In genomic region chr6:162934844-162935243, GRCh38 we compare ENCODE assay signal across 34 cellular contexts.
"Had no signal": no experiment of that assay in that cellular context is flagged by ENCODE, and none has a peak within 500 bp of the region (broad histone marks: within the 10 kb centered on the region; RNA-seq: fewer than 3 reads in every experiment).

No MANE protein-coding gene starts in this region.

- ATAC-seq: activated CD8-positive, alpha-beta T cell treated with anti-CD3 and anti-CD28 coated beads for 36 hours; activated naive CD4-positive, alpha-beta T cell treated with anti-CD3 and anti-CD28 coated beads, Interleukin-2, amount 50 U/mL, for 72 hours; activated T-cell treated with anti-CD3 and anti-CD28 coated beads, Interleukin-2, amount 50 U/mL, for 4 hours; activated T-cell treated with anti-CD3 and anti-CD28 coated beads, Interleukin-2, amount 50 U/mL, for 72 hours; activated T-helper 17 cell treated with anti-CD3 and anti-CD28 coated beads, Interleukin-2, amount 50 U/mL, for 72 hours had no signal

- H3K4me3 Mint-ChIP-seq: activated B cell treated with CpG ODN at 0.5 μM for 24 hours; activated CD4-positive, alpha-beta memory T cell treated with anti-CD3 and anti-CD28 coated beads for 36 hours; activated CD4-positive, alpha-beta T cell treated with anti-CD3 and anti-CD28 coated beads, Interleukin-2, amount 10 ng/mL, durations not matched to agents 24 days and 14 days; activated CD8-positive, alpha-beta T cell treated with anti-CD3 and anti-CD28 coated beads for 36 hours; activated naive CD4-positive, alpha-beta T cell treated with anti-CD3 and anti-CD28 coated beads for 36 hours; activated naive CD8-positive, alpha-beta T cell treated with anti-CD3 and anti-CD28 coated beads for 36 hours; activated T-cell treated with anti-CD3 and anti-CD28 coated beads, Interleukin-2, amount 50 U/mL, for 4 hours; activated T-cell treated with anti-CD3 and anti-CD28 coated beads, Interleukin-2, amount 50 U/mL, for 72 hours; activated T-helper 1 cell treated with anti-CD3 and anti-CD28 coated beads, Interleukin-12 subunit alpha, Interleukin-12 subunit beta, Interleukin-2, Interleukin-4 antibody, amounts not matched to agents 30 ng/mL and 10 ng/mL and 1 ng/mL, durations not matched to agents 14 hours and 24 hours and 36 hours; activated T-helper 17 cell treated with anti-CD3 and anti-CD28 coated beads, Interleukin-2, amount 50 U/mL, for 72 hours; brain; central memory CD8-positive, alpha-beta T cell; T-helper 2 cell treated with Interferon-gamma antibody and Interleukin-4, amounts not matched to agents 5 μg/mL and 100 μg/mL, for 36 hours had no signal

- H3K27ac Mint-ChIP-seq: activated B cell treated with CpG ODN at 0.5 μM for 24 hours; activated CD4-positive, alpha-beta memory T cell treated with anti-CD3 and anti-CD28 coated beads for 36 hours; activated CD4-positive, alpha-beta T cell treated with anti-CD3 and anti-CD28 coated beads, Interleukin-2, amount 10 ng/mL, durations not matched to agents 24 days and 14 days; activated CD8-positive, alpha-beta T cell treated with anti-CD3 and anti-CD28 coated beads for 36 hours; activated naive CD4-positive, alpha-beta T cell treated with anti-CD3 and anti-CD28 coated beads for 36 hours; activated naive CD4-positive, alpha-beta T cell treated with anti-CD3 and anti-CD28 coated beads, Interleukin-2, amount 50 U/mL, for 72 hours; activated naive CD8-positive, alpha-beta T cell treated with anti-CD3 and anti-CD28 coated beads for 36 hours; activated T-cell treated with anti-CD3 and anti-CD28 coated beads, Interleukin-2, amount 50 U/mL, for 72 hours; activated T-helper 1 cell treated with anti-CD3 and anti-CD28 coated beads, Interleukin-12 subunit alpha, Interleukin-12 subunit beta, Interleukin-2, Interleukin-4 antibody, amounts not matched to agents 30 ng/mL and 10 ng/mL and 1 ng/mL, durations not matched to agents 14 hours and 24 hours and 36 hours; activated T-helper 17 cell treated with anti-CD3 and anti-CD28 coated beads, Interleukin-2, amount 50 U/mL, for 72 hours; brain; T-helper 2 cell treated with Interferon-gamma antibody and Interleukin-4, amounts not matched to agents 5 μg/mL and 100 μg/mL, for 36 hours had no signal

- H3K36me3 ChIP-seq: ascending aorta, cardiac muscle cell had no signal

- H3K27me3 ChIP-seq: ascending aorta, cardiac muscle cell had no signal

- H3K27ac ChIP-seq: ascending aorta, cardiac muscle cell, VCaP had no signal

- H3K4me1 Mint-ChIP-seq: activated B cell treated with CpG ODN at 0.5 μM for 24 hours; activated CD4-positive, alpha-beta T cell treated with anti-CD3 and anti-CD28 coated beads, Interleukin-2, amount 10 ng/mL, durations not matched to agents 24 days and 14 days; activated naive CD8-positive, alpha-beta T cell treated with anti-CD3 and anti-CD28 coated beads for 36 hours; activated T-helper 17 cell treated with anti-CD3 and anti-CD28 coated beads, Interleukin-2, amount 50 U/mL, for 72 hours; brain; central memory CD8-positive, alpha-beta T cell had no signal

- H3K27me3 Mint-ChIP-seq: activated B cell treated with CpG ODN at 0.5 μM for 24 hours; activated CD4-positive, alpha-beta memory T cell treated with anti-CD3 and anti-CD28 coated beads for 36 hours; activated CD4-positive, alpha-beta T cell treated with anti-CD3 and anti-CD28 coated beads, Interleukin-2, amount 10 ng/mL, durations not matched to agents 24 days and 14 days; activated CD8-positive, alpha-beta T cell treated with anti-CD3 and anti-CD28 coated beads for 36 hours; activated naive CD8-positive, alpha-beta T cell treated with anti-CD3 and anti-CD28 coated beads for 36 hours; activated T-helper 17 cell treated with anti-CD3 and anti-CD28 coated beads, Interleukin-2, amount 50 U/mL, for 72 hours; brain; central memory CD8-positive, alpha-beta T cell had no signal

- DNase-seq: activated B cell treated with CpG ODN at 0.5 μM for 24 hours; activated CD4-positive, alpha-beta memory T cell treated with anti-CD3 and anti-CD28 coated beads for 36 hours; activated CD4-positive, alpha-beta T cell treated with anti-CD3 and anti-CD28 coated beads for 4 hours; activated CD4-positive, alpha-beta T cell treated with anti-CD3 and anti-CD28 coated beads, Interleukin-2, amount 10 ng/mL, durations not matched to agents 24 days and 14 days; activated CD4-positive, alpha-beta T cell treated with anti-CD3 and anti-CD28 coated beads, Interleukin-2, amount 50 U/mL, for 1 hour; activated CD4-positive, alpha-beta T cell treated with anti-CD3 and anti-CD28 coated beads, Interleukin-2, amount 50 U/mL, for 4 hours; activated CD4-positive, CD25-positive, alpha-beta regulatory T cell treated with anti-CD3 and anti-CD28 coated beads, Interleukin-2, amount 50 U/mL, for 72 hours; activated CD8-positive, alpha-beta memory T cell treated with anti-CD3 and anti-CD28 coated beads, Interleukin-2, amount 50 U/mL, for 4 hours; activated CD8-positive, alpha-beta T cell treated with anti-CD3 and anti-CD28 coated beads for 36 hours; activated effector memory CD4-positive, alpha-beta T cell treated with anti-CD3 and anti-CD28 coated beads, Interleukin-2, amount 50 U/mL, for 16 hours; activated gamma-delta T cell treated with Interleukin-2 at 50 U/mL for 16 hours; activated naive CD4-positive, alpha-beta T cell; activated naive CD4-positive, alpha-beta T cell treated with anti-CD3 and anti-CD28 coated beads for 36 hours; activated naive CD4-positive, alpha-beta T cell treated with anti-CD3 and anti-CD28 coated beads, Interleukin-2, amount 50 U/mL, for 16 hours; activated naive CD8-positive, alpha-beta T cell treated with anti-CD3 and anti-CD28 coated beads for 36 hours; activated T-cell treated with anti-CD3 and anti-CD28 coated beads for 4 hours; activated T-cell treated with anti-CD3 and anti-CD28 coated beads, Interleukin-2, amount 50 U/mL, for 1 hour; activated T-cell treated with anti-CD3 and anti-CD28 coated beads, Interleukin-2, amount 50 U/mL, for 4 hours; activated T-cell treated with anti-CD3 and anti-CD28 coated beads, Interleukin-2, amount 50 U/mL, for 72 hours; amygdala; anterior cingulate cortex; caudate nucleus; cerebellar nuclear complex; T-helper 2 cell; T-helper 9 cell had no signal

- H3K4me1 ChIP-seq: ascending aorta had no signal

- H3K4me3 ChIP-seq: ascending aorta, cardiac muscle cell had no signal
